23 cellular contexts compared by ENCODE assay signal in genomic region chr10:71008150-71008549, GRCh38.
A peak's percentile ranks its signal among the peaks of the same experiment; 100 is the strongest.
DNase-seq lines count a peak whose midpoint lies in the region; ATAC-seq, FAIRE-seq and TF ChIP-seq lines count a peak whose summit lies in the region.
"Had no signal": no experiment of that assay in that cellular context is flagged by ENCODE, and none has a peak within 500 bp of the region (broad histone marks: within the 10 kb centered on the region; RNA-seq: fewer than 3 reads in every experiment).

No MANE protein-coding gene starts in this region.

- H3K36me3 ChIP-seq in IMR-90 (ENCODE audit: control insufficient read depth, insufficient read depth, low read length) (no peaks in the 10 kb centered on the region), spleen (no peaks in the 10 kb centered on the region)
- H3K36me3 ChIP-seq: BLaER1 treated with 17β-estradiol and CSF1 and Interleukin-3, amounts not matched to agents 10 nM and 100 nM had no signal

- dilution Hi-C loops in IMR-90 (cut with HindIII; ENCODE audit: low sequenced_read_pairs, unreplicated experiment), result no loop called here

- H3K4me1 ChIP-seq in A549 (no peaks in the 10 kb centered on the region), IMR-90 (ENCODE audit: control insufficient read depth, insufficient read depth, low read length) (no peaks in the 10 kb centered on the region), spleen (peaks cover 0 to 7% (median 0%) of the 10 kb centered on the region in 6 donors)
- H3K4me1 ChIP-seq: Caco-2 had no signal

- WGBS in A549 (ENCODE audit: missing lambda C conversion rate), result 60% methylated on average over 11 of the region's 11 CpGs
- 52% methylated on average over 2 of the region's 11 CpGs; no CpG with 5 or more reads in 1 of the 2 experiments for WGBS in IMR-90 (ENCODE audit: extremely low coverage in 2 of 2, insufficient read length in 1 of 2), 2 experiments
- 83 to 95% (median 93%) methylated on average over 11 of the region's 11 CpGs for WGBS in spleen, 5 donors

- no peak overlapping the region for H2AK9ac ChIP-seq in IMR-90 (replicated peaks; ENCODE audit: low read depth, low read length, poor library complexity)

- H3K27me3 ChIP-seq in IMR-90 (ENCODE audit: control insufficient read depth, insufficient read depth, low read length), result peaks cover 33% of the 10 kb centered on the region
- peaks cover 0 to 19% (median 0%) of the 10 kb centered on the region in 7 donors for H3K27me3 ChIP-seq in spleen (replicated peaks in 1 of 7)
- H3K27me3 ChIP-seq: BLaER1 treated with 17β-estradiol and CSF1 and Interleukin-3, amounts not matched to agents 10 nM and 100 nM had no signal

- no peaks in the 10 kb centered on the region for H3K36me3 Mint-ChIP-seq in glutamatergic neuron (ENCODE audit: unreplicated experiment)
- H3K36me3 Mint-ChIP-seq: CD8-positive, alpha-beta T cell had no signal

- no peak overlapping the region for H2BK15ac ChIP-seq in IMR-90 (ENCODE audit: low read depth, low read length)

- H3K4ac ChIP-seq in IMR-90 (ENCODE audit: low read depth, low read length), result no peak overlapping the region

- H2BK20ac ChIP-seq in IMR-90 (ENCODE audit: low read depth, low read length), result no peak overlapping the region

- H3K9me3 ChIP-seq in A549 (no peaks in the 10 kb centered on the region), IMR-90 (ENCODE audit: control insufficient read depth, insufficient read depth, low read length) (no peaks in the 10 kb centered on the region), spleen (no peaks in the 10 kb centered on the region)
- H3K9me3 ChIP-seq: BLaER1 treated with 17β-estradiol and CSF1 and Interleukin-3, amounts not matched to agents 10 nM and 100 nM; Caco-2 had no signal

- H2BK5ac ChIP-seq in IMR-90 (ENCODE audit: low read depth, low read length, poor library complexity, severe bottlenecking), result no peak overlapping the region

- H3K4me2 ChIP-seq in A549, result no peak overlapping the region
- H3K4me2 ChIP-seq in IMR-90 (ENCODE audit: low read depth, low read length), result no peak overlapping the region
- H3K4me2 ChIP-seq: BLaER1 treated with 17β-estradiol and CSF1 and Interleukin-3, amounts not matched to agents 10 nM and 100 nM had no signal

- H3K27ac ChIP-seq in A549 (no peak overlapping the region), IMR-90 (ENCODE audit: insufficient read depth, low read length) (no peak overlapping the region), spleen (no peak overlapping the region)
- H3K27ac ChIP-seq: BLaER1 treated with 17β-estradiol and CSF1 and Interleukin-3, amounts not matched to agents 10 nM and 100 nM; C4-2B had no signal

- POLR2A ChIA-PET in A549 (lab: Yijun Ruan, JAX), result no interaction called here
- POLR2A ChIA-PET in IMR-90 (lab: Charles Lee; ENCODE audit: unreplicated experiment), result no interaction called here

- H4K8ac ChIP-seq in IMR-90 (ENCODE audit: low read depth in 2 of 2, low read length in 2 of 2), result no peak overlapping the region

- peaks cover 10% of the 10 kb centered on the region for H3K27me3 Mint-ChIP-seq in glutamatergic neuron (ENCODE audit: unreplicated experiment)

- no peak overlapping the region for H2AFZ ChIP-seq in IMR-90 (replicated peaks; ENCODE audit: low read length, poor library complexity)

- no peak overlapping the region for H3K9ac ChIP-seq in IMR-90 (ENCODE audit: low read depth, low read length)
- H3K9ac ChIP-seq: BLaER1 treated with 17β-estradiol and CSF1 and Interleukin-3, amounts not matched to agents 10 nM and 100 nM had no signal

- H3K23ac ChIP-seq in IMR-90 (ENCODE audit: low read depth, low read length), result no peak overlapping the region

- H3K4me3 Mint-ChIP-seq in glutamatergic neuron (ENCODE audit: unreplicated experiment), result peak overlapping the region; percentile 31
- H3K4me3 Mint-ChIP-seq: B cell; CD4-positive, alpha-beta T cell; CD8-positive, alpha-beta T cell had no signal

- DNase-seq in A549 (ENCODE audit: low read depth in 1 of 2, low spot score in 1 of 2), result no peak
- DNase-seq in IMR-90, result no peak
- no peak for DNase-seq in glutamatergic neuron
- DNase-seq in spleen, result peak; percentile 7
- no peak for DNase-seq in GM12892 (ENCODE audit: insufficient read length)
- no peak for DNase-seq in NCI-H446 treated with DMSO at 0.1 percent for 48 hours (lab: John Stamatoyannopoulos, UW)
- DNase-seq: 8988T; AML-193; Caco-2; Calu3; CD4-positive, alpha-beta T cell; CD8-positive, alpha-beta T cell; DMS79 treated with DMSO at 0.1 percent for 48 hours; GF-D8 had no signal

- FAIRE-seq in A549 (lab: Jason Lieb, UNC) (no peak), GM12892 (lab: Jason Lieb, UNC) (no peak)
- FAIRE-seq: A204.1, D721Med, G401.6, GM12891, GM18507 had no signal

- peaks cover 3% of the 10 kb centered on the region for H3K9me3 Mint-ChIP-seq in glutamatergic neuron (ENCODE audit: unreplicated experiment)
- H3K9me3 Mint-ChIP-seq: CD4-positive, alpha-beta T cell; CD8-positive, alpha-beta T cell had no signal

- H3K79me1 ChIP-seq in IMR-90 (ENCODE audit: low read depth in 1 of 2, low read length in 2 of 2), result no peaks in the 10 kb centered on the region

- no peak overlapping the region for H4K5ac ChIP-seq in IMR-90 (ENCODE audit: low read depth, low read length)

- no peak overlapping the region for H4K91ac ChIP-seq in IMR-90 (ENCODE audit: insufficient read depth, low read depth, low read length)

- H3K4me1 Mint-ChIP-seq in glutamatergic neuron (ENCODE audit: low read depth, unreplicated experiment), result peaks cover 10% of the 10 kb centered on the region
- H3K4me1 Mint-ChIP-seq: B cell had no signal

- intact Hi-C loops in IMR-90 (cut with micrococcal nuclease), result no loop called here
- intact Hi-C loops in spleen (cut with DNase I; ENCODE audit: low total_unique reads), result no loop called here

- no peak for TF ChIP-seq POLR2A in A549 (IDR thresholded peaks at IDR 0.05; ENCODE audit: low read length)
- TF ChIP-seq POLR2A in IMR-90 (IDR thresholded peaks at IDR 0.05; ENCODE audit: low read depth, low read length), result no peak
- no peak for TF ChIP-seq POLR2A in spleen (IDR thresholded peaks at IDR 0.05)
- no peak for TF ChIP-seq POLR2A in GM12892 (IDR thresholded peaks at IDR 0.05; ENCODE audit: low read depth, low read length)

- no peak for TF ChIP-seq CTCF in A549 (IDR thresholded peaks at IDR 0.05)
- TF ChIP-seq CTCF in IMR-90 (conservative IDR thresholded peaks at IDR 0.05; ENCODE audit: low read depth, low read length), result no peak
- no peak for TF ChIP-seq CTCF in glutamatergic neuron (IDR thresholded peaks at IDR 0.05; ENCODE audit: partially characterized antibody, unreplicated experiment)
- no peak for TF ChIP-seq CTCF in spleen (IDR thresholded peaks at IDR 0.05 in 8 of 11, conservative IDR thresholded peaks at IDR 0.05 in 3 of 11)

- H3K56ac ChIP-seq in IMR-90 (ENCODE audit: extremely low read depth, insufficient read depth, low read length), result no peak overlapping the region

- no peak for TF ChIP-seq RAD21 in A549 (conservative IDR thresholded peaks at IDR 0.05 in 1 of 2, IDR thresholded peaks at IDR 0.05 in 1 of 2)
- no peak for TF ChIP-seq RAD21 in IMR-90 (IDR thresholded peaks at IDR 0.05; ENCODE audit: low read length)

- H3K14ac ChIP-seq in IMR-90 (replicated peaks; ENCODE audit: low read depth, low read length), result no peak overlapping the region

- H2AK5ac ChIP-seq in IMR-90 (ENCODE audit: low read depth, low read length), result no peak overlapping the region

- in situ Hi-C loops in IMR-90 (cut with MboI; ENCODE audit: low sequenced_read_pairs), result no loop called here

- H3K27ac Mint-ChIP-seq in glutamatergic neuron (ENCODE audit: unreplicated experiment), result peak overlapping the region; percentile 16
- H3K27ac Mint-ChIP-seq: B cell; CD4-positive, alpha-beta T cell; CD8-positive, alpha-beta T cell had no signal

- no peak overlapping the region for H3K18ac ChIP-seq in IMR-90 (ENCODE audit: low read depth, low read length)

- H4K20me1 ChIP-seq in IMR-90 (ENCODE audit: insufficient read depth, low read length), result no peaks in the 10 kb centered on the region
- H4K20me1 ChIP-seq: BLaER1 treated with 17β-estradiol and CSF1 and Interleukin-3, amounts not matched to agents 10 nM and 100 nM had no signal

- no TSS peak for BruUV-seq in IMR-90 (replicated peaks; lab: Mats Ljungman, UMichigan)

- CTCF ChIA-PET in A549 (lab: Yijun Ruan, JAX), result no interaction called here
- CTCF ChIA-PET in IMR-90 (lab: Yijun Ruan, JAX), result no interaction called here

- H3K4me3 ChIP-seq in A549, result no peak overlapping the region
- H3K4me3 ChIP-seq in IMR-90 (ENCODE audit: insufficient read depth, low read depth, low read length), result no peak overlapping the region
- H3K4me3 ChIP-seq in spleen, result no peak overlapping the region
- H3K4me3 ChIP-seq: BLaER1 treated with 17β-estradiol and CSF1 and Interleukin-3, amounts not matched to agents 10 nM and 100 nM had no signal

- TF ChIP-seq EP300 in A549 (IDR thresholded peaks at IDR 0.05), result no peak

- ATAC-seq in A549, result no peak
- no peak for ATAC-seq in IMR-90 (ENCODE audit: low read depth)
- no peak for ATAC-seq in HG03565 (IDR thresholded peaks at IDR 0.05; ENCODE audit: unreplicated experiment)
- ATAC-seq: CD8-positive, alpha-beta T cell had no signal

- no peak overlapping the region for H2BK120ac ChIP-seq in IMR-90 (ENCODE audit: low read depth, low read length)

- H3K9me1 ChIP-seq in IMR-90 (ENCODE audit: insufficient read depth, low read length), result no peaks in the 10 kb centered on the region

TF ChIP-seq in A549, 52 proteins besides CTCF, POLR2A, EP300 and RAD21:
- TF ChIP-seq SMC3 (IDR thresholded peaks at IDR 0.05) (no peak), MAFK (IDR thresholded peaks at IDR 0.05; ENCODE audit: partially characterized antibody) (peak; percentile 49)

TF ChIP-seq in IMR-90, 13 proteins besides CTCF, POLR2A, EP300 and RAD21:
- TF ChIP-seq MAFK (IDR thresholded peaks at IDR 0.05; ENCODE audit: low read depth, low read length), result 0 out of 2 replicates have a peak, but pooled peaks have one; percentile 29
- TF ChIP-seq, protein P1, sequence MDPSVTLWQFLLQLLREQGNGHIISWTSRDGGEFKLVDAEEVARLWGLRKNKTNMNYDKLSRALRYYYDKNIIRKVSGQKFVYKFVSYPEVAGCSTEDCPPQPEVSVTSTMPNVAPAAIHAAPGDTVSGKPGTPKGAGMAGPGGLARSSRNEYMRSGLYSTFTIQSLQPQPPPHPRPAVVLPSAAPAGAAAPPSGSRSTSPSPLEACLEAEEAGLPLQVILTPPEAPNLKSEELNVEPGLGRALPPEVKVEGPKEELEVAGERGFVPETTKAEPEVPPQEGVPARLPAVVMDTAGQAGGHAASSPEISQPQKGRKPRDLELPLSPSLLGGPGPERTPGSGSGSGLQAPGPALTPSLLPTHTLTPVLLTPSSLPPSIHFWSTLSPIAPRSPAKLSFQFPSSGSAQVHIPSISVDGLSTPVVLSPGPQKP (IDR thresholded peaks at IDR 0.05; ENCODE audit: borderline replicate concordance, low read depth, low read length), result no peak
